Comparison of ENCODE assay signal across 19 cellular contexts in genomic region chr18:7366597-7366996, GRCh38.
"Had no signal": no experiment of that assay in that cellular context is flagged by ENCODE, and none has a peak within 500 bp of the region (broad histone marks: within the 10 kb centered on the region; RNA-seq: fewer than 3 reads in every experiment).

No MANE protein-coding gene starts in this region.

- H3K4me3 ChIP-seq: hepatocyte, mucosa of descending colon, upper lobe of left lung had no signal

- H3K79me2 ChIP-seq: hepatocyte had no signal

- H3K4me1 Mint-ChIP-seq: memory B cell had no signal

- H3K36me3 Mint-ChIP-seq: memory B cell; naive thymus-derived CD8-positive, alpha-beta T cell had no signal

- H3K27me3 Mint-ChIP-seq: activated naive CD8-positive, alpha-beta T cell treated with anti-CD3 and anti-CD28 coated beads for 36 hours; effector memory CD8-positive, alpha-beta T cell; memory B cell had no signal

- H3K27me3 ChIP-seq: brain microvascular endothelial cell, hepatocyte, upper lobe of left lung had no signal

- H3K9me3 ChIP-seq: mucosa of descending colon, neutrophil, upper lobe of left lung had no signal

- H2AFZ ChIP-seq: hepatocyte had no signal

- H3K9me3 Mint-ChIP-seq: activated naive CD8-positive, alpha-beta T cell treated with anti-CD3 and anti-CD28 coated beads for 36 hours; memory B cell had no signal

- H3K4me3 Mint-ChIP-seq: activated naive CD8-positive, alpha-beta T cell treated with anti-CD3 and anti-CD28 coated beads for 36 hours; activated T-helper 1 cell treated with anti-CD3 and anti-CD28 coated beads, Interleukin-12 subunit alpha, Interleukin-12 subunit beta, Interleukin-2, Interleukin-4 antibody, amounts not matched to agents 30 ng/mL and 10 ng/mL and 1 ng/mL, durations not matched to agents 14 hours and 24 hours and 36 hours; effector memory CD8-positive, alpha-beta T cell; memory B cell; naive thymus-derived CD8-positive, alpha-beta T cell had no signal

- H3K27ac ChIP-seq: brain microvascular endothelial cell, hepatocyte, neutrophil had no signal

- DNase-seq: activated CD4-positive, alpha-beta T cell treated with anti-CD3 and anti-CD28 coated beads, Interleukin-2, amount 50 U/mL, for 1 hour; activated CD8-positive, alpha-beta memory T cell treated with anti-CD3 and anti-CD28 coated beads for 24 hours; activated naive CD8-positive, alpha-beta T cell treated with anti-CD3 and anti-CD28 coated beads for 36 hours; anterior cingulate cortex; brain microvascular endothelial cell; cerebellar nuclear complex; effector memory CD8-positive, alpha-beta T cell; erythroblast; mucosa of descending colon; naive thymus-derived CD8-positive, alpha-beta T cell; retina; stimulated activated CD4-positive, alpha-beta T cell treated with anti-CD3 and anti-CD28 coated beads, Interleukin-2, amount 100 ng/mL, for 48 hours; stimulated activated naive CD4-positive, alpha-beta T cell had no signal

- H3K4me2 ChIP-seq: hepatocyte had no signal

- ATAC-seq: effector memory CD8-positive, alpha-beta T cell; left lobe of liver; mucosa of descending colon; naive thymus-derived CD8-positive, alpha-beta T cell had no signal

- H3K27ac Mint-ChIP-seq: activated naive CD8-positive, alpha-beta T cell treated with anti-CD3 and anti-CD28 coated beads for 36 hours; activated T-helper 1 cell treated with anti-CD3 and anti-CD28 coated beads, Interleukin-12 subunit alpha, Interleukin-12 subunit beta, Interleukin-2, Interleukin-4 antibody, amounts not matched to agents 30 ng/mL and 10 ng/mL and 1 ng/mL, durations not matched to agents 14 hours and 24 hours and 36 hours; effector memory CD8-positive, alpha-beta T cell; memory B cell; naive thymus-derived CD8-positive, alpha-beta T cell had no signal

- H3K36me3 ChIP-seq: brain microvascular endothelial cell, neutrophil, upper lobe of left lung had no signal
